ENCODE assay signal across 1 cellular context in genomic region chr20:41483553-41483930, GRCh38.
TF ChIP-seq lines count a peak whose summit lies in the region.

No MANE protein-coding gene starts in this region.

TF ChIP-seq in IMR-90, 13 proteins besides CTCF, POLR2A, EP300 and RAD21 (continued from another document):
- TF ChIP-seq MAZ (IDR thresholded peaks at IDR 0.05; ENCODE audit: borderline replicate concordance, low read depth, low read length) (no peak), RFX5 (IDR thresholded peaks at IDR 0.05; ENCODE audit: low read depth, low read length) (no peak), MXI1 (IDR thresholded peaks at IDR 0.05; ENCODE audit: borderline replicate concordance, low read depth, low read length) (no peak), CHD1 (IDR thresholded peaks at IDR 0.05; ENCODE audit: low read depth, low read length) (no peak), ELK1 (IDR thresholded peaks at IDR 0.05; ENCODE audit: borderline replicate concordance, low read depth, low read length) (no peak), FOS (IDR thresholded peaks at IDR 0.05; ENCODE audit: low read depth, low read length) (no peak), NFE2L2 (IDR thresholded peaks at IDR 0.05; ENCODE audit: low read depth, low read length) (no peak), SMC3 (IDR thresholded peaks at IDR 0.05; ENCODE audit: low read depth, low read length) (no peak), RCOR1 (IDR thresholded peaks at IDR 0.05; ENCODE audit: insufficient replicate concordance, low read length) (no peak), CEBPB (IDR thresholded peaks at IDR 0.05; ENCODE audit: low read depth, low read length) (no peak)
